8 cellular contexts compared by ENCODE assay signal in the genomic region with DNA sequence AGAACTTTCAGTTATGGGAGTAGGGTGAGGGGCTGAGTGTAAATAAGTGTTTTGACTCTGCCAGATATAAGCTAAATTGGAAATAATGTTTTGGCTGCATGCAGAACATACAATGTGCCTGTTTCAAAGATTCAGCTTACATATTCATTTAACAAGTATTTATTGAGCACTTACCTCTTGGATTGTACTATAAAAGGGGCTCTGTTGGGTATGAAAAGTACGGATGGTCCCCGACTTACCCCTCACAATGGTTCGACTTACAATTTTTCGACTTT. TPM values are rescaled to one million over a fixed set of nuclear protein-coding genes. Genes with fewer than 3 reads are reported as not detected.
DNase-seq lines count a peak whose midpoint lies in the region; ATAC-seq and TF ChIP-seq lines count a peak whose summit lies in the region.

No MANE protein-coding gene starts in this region.

- H3K9me3 ChIP-seq in CD8-positive, alpha-beta memory T cell (ENCODE audit: low read length): no peaks in the 10 kb centered on the region
- no peaks in the 10 kb centered on the region for H3K9me3 ChIP-seq in ovary

- 30 to 46% (median 40%) methylated on average over 4 of the region's 4 CpGs for WGBS in ovary, 3 donors

- H3K36me3 Mint-ChIP-seq in CD8-positive, alpha-beta memory T cell: peaks cover 0 to 18% (median 0%) of the 10 kb centered on the region in 3 donors

- H3K4me3 Mint-ChIP-seq in CD8-positive, alpha-beta memory T cell: peak overlapping the region; percentile 89 to 98 (median 94)

- DNase-seq in CD8-positive, alpha-beta memory T cell: no peak
- DNase-seq in RWPE1 (ENCODE audit: low spot score) (no peak), epithelial cell of prostate (ENCODE audit: low read depth, low spot score) (no peak), ovary (no peak), AML-193 (lab: John Stamatoyannopoulos, UW) (no peak), globus pallidus (ENCODE audit: low spot score) (no peak), ACHN (no peak)

- peak overlapping the region; percentile 63 for H3K27ac ChIP-seq in CD8-positive, alpha-beta memory T cell (ENCODE audit: low read depth, low read length)
- H3K27ac ChIP-seq in RWPE1: peak overlapping the region; percentile 91
- H3K27ac ChIP-seq in epithelial cell of prostate: peak overlapping the region; percentile 71
- H3K27ac ChIP-seq in ovary: peak overlapping the region in 1 of 2 donors; percentile 77

- H3K4me3 ChIP-seq in CD8-positive, alpha-beta memory T cell (ENCODE audit: low read length): peak overlapping the region; percentile 68
- peak overlapping the region; percentile 39 for H3K4me3 ChIP-seq in ovary

- TF ChIP-seq CTCF in RWPE1 (conservative IDR thresholded peaks at IDR 0.05; ENCODE audit: low read depth) (no peak), ovary (IDR thresholded peaks at IDR 0.05) (no peak)

- peak overlapping the region; percentile 80 to 94 (median 90) for H3K27ac Mint-ChIP-seq in CD8-positive, alpha-beta memory T cell

- no peak for ATAC-seq in HG03097 (IDR thresholded peaks at IDR 0.05; ENCODE audit: low FRiP score, unreplicated experiment)

- in situ Hi-C loops in ACHN (cut with HindIII; ENCODE audit: low pct_ligation_motif_present, low pct_unique_long_range_greater_than_20kb, low sequenced_read_pairs): no loop called here

- CTCF ChIA-PET in CD8-positive, alpha-beta memory T cell (lab: Charles Lee): no interaction called here
- CTCF ChIA-PET in RWPE1 (lab: Yijun Ruan, JAX): no interaction called here

- peaks cover 0 to 4% of the 10 kb centered on the region in 2 donors for H3K27me3 Mint-ChIP-seq in CD8-positive, alpha-beta memory T cell

- POLR2A ChIA-PET in CD8-positive, alpha-beta memory T cell (lab: Charles Lee): no interaction called here
- POLR2A ChIA-PET in RWPE1 (lab: Yijun Ruan, JAX; ENCODE audit: low non-redundant PET): no interaction called here

- H3K36me3 ChIP-seq in CD8-positive, alpha-beta memory T cell (ENCODE audit: insufficient read depth, low read length): no peaks in the 10 kb centered on the region
- no peaks in the 10 kb centered on the region for H3K36me3 ChIP-seq in ovary

- intact Hi-C loops in ovary (cut with DNase I): no loop called here

- no peaks in the 10 kb centered on the region for H3K9me3 Mint-ChIP-seq in CD8-positive, alpha-beta memory T cell

- TF ChIP-seq POLR2A in ovary (IDR thresholded peaks at IDR 0.05): no peak

- no peak for TF ChIP-seq EP300 in ovary (IDR thresholded peaks at IDR 0.05)

- peaks cover 19 to 49% (median 44%) of the 10 kb centered on the region in 3 donors for H3K4me1 Mint-ChIP-seq in CD8-positive, alpha-beta memory T cell

- H3K27me3 ChIP-seq in CD8-positive, alpha-beta memory T cell (ENCODE audit: insufficient read depth, low read length, poor library complexity, severe bottlenecking): no peaks in the 10 kb centered on the region
- no peaks in the 10 kb centered on the region for H3K27me3 ChIP-seq in ovary

- peaks cover 11% of the 10 kb centered on the region for H3K4me1 ChIP-seq in CD8-positive, alpha-beta memory T cell (ENCODE audit: insufficient read depth, low read length)
- peaks cover 2% of the 10 kb centered on the region for H3K4me1 ChIP-seq in ovary (ENCODE audit: insufficient read depth)

RNA-seq across cellular contexts. Expression of a gene that starts 0.8 kb away (rescaled TPM):
- 10 to 100 TPM; 57.7 to 58.2 TPM for total RNA-seq in CD8-positive, alpha-beta memory T cell
- polyA plus RNA-seq in CD8-positive, alpha-beta memory T cell: 34.8 TPM
- 10 to 100 TPM in 6 of 7 donors, 1 to 10 TPM in 1; 5.2 to 25.6 (median 20.5) TPM for total RNA-seq in ovary
- polyA plus RNA-seq in ovary: 10 to 100 TPM; 11.7 to 51.4 TPM

RNA-seq across cellular contexts. Expression of a gene that starts 5.3 kb away (rescaled TPM):
- 10 to 100 TPM in 1 of 2 experiments, 1 to 10 TPM in 1; 9.0 to 10.6 TPM for total RNA-seq in CD8-positive, alpha-beta memory T cell
- polyA plus RNA-seq in CD8-positive, alpha-beta memory T cell: 11.0 TPM
- total RNA-seq in ovary: 1 to 10 TPM in 4 of 7 donors, under 1 TPM in 3; 0.24 to 3.3 (median 2.0) TPM
- 1 to 10 TPM; 1.3 to 1.8 TPM for polyA plus RNA-seq in ovary

RNA-seq across cellular contexts. Expression of a gene that starts 56.1 kb away (rescaled TPM):
- total RNA-seq in CD8-positive, alpha-beta memory T cell: 10 to 100 TPM; 23.8 to 24.7 TPM
- 19.5 TPM for polyA plus RNA-seq in CD8-positive, alpha-beta memory T cell
- total RNA-seq in ovary: 10 to 100 TPM in 6 of 7 donors, 1 to 10 TPM in 1; 9.3 to 24.2 (median 20.2) TPM
- polyA plus RNA-seq in ovary: 10 to 100 TPM; 13.0 to 25.6 TPM
